Comparison of ENCODE assay signal across 8 cellular contexts in genomic region chr4:173334891-173335754, GRCh38. TPM values are rescaled to one million over a fixed set of nuclear protein-coding genes. Genes with fewer than 3 reads are reported as not detected.
DNase-seq lines count a peak whose midpoint lies in the region; ATAC-seq and TF ChIP-seq lines count a peak whose summit lies in the region.

No MANE protein-coding gene starts in this region.

- peak overlapping the region; percentile 84 for H3K4me3 ChIP-seq in kidney epithelial cell (ENCODE audit: low read depth, low read length)

- ATAC-seq in GM18519 (IDR thresholded peaks at IDR 0.05; ENCODE audit: low FRiP score, unreplicated experiment) (peak; percentile 25), HG02970 (IDR thresholded peaks at IDR 0.05; ENCODE audit: low FRiP score, unreplicated experiment) (peak; percentile 29)

- H3K36me3 ChIP-seq in kidney epithelial cell (ENCODE audit: control insufficient read depth, insufficient read depth, low read length), result no peaks in the 10 kb centered on the region

- no peak for TF ChIP-seq CTCF in kidney epithelial cell (IDR thresholded peaks at IDR 0.05; ENCODE audit: insufficient read depth, low read length, poor library complexity, severe bottlenecking)

- no peaks in the 10 kb centered on the region for H3K27me3 ChIP-seq in kidney epithelial cell (ENCODE audit: control insufficient read depth, insufficient read depth, low read length)

- DNase-seq in AG20443 (ENCODE audit: low spot score), result peak; percentile 85
- DNase-seq in NCI-H146 (lab: John Stamatoyannopoulos, UW), result peak; percentile 89
- peak; percentile 65 to 87 for DNase-seq in SW 1271 (lab: John Stamatoyannopoulos, UW)
- DNase-seq in cerebellum (ENCODE audit: low spot score), result peak; percentile 54
- no peak for DNase-seq in kidney epithelial cell (ENCODE audit: low read depth)
- peak; percentile 53 for DNase-seq in stimulated activated CD4-positive, alpha-beta T cell treated with anti-CD3 and anti-CD28 coated beads, Interleukin-1b, Interleukin-23, amount 100 ng/mL, for 48 hours

RNA-seq across cellular contexts. Expression of gene HMGB2, which starts 1.0 kb away (rescaled TPM):
- total RNA-seq in cerebellum, result 54.9 TPM
- 25.4 and 29.9 TPM in 2 replicates for total RNA-seq in kidney epithelial cell

RNA-seq across cellular contexts. Expression of gene SAP30, which starts 35.6 kb away (rescaled TPM):
- total RNA-seq in cerebellum (26.0 TPM), kidney epithelial cell (11.6 and 17.0 TPM in 2 replicates)
